In genomic region chr3:63791974-63792373, GRCh38 we compare ENCODE assay signal across 9 cellular contexts. TPM values are rescaled to one million over a fixed set of nuclear protein-coding genes. Genes with fewer than 3 reads are reported as not detected.
A peak's percentile ranks its signal among the peaks of the same experiment; 100 is the strongest.
DNase-seq lines count a peak whose midpoint lies in the region; ATAC-seq and TF ChIP-seq lines count a peak whose summit lies in the region.
"Had no signal": no experiment of that assay in that cellular context is flagged by ENCODE, and none has a peak within 500 bp of the region (broad histone marks: within the 10 kb centered on the region; RNA-seq: fewer than 3 reads in every experiment).

No MANE protein-coding gene starts in this region.

- TF ChIP-seq CTCF in fibroblast of pulmonary artery (IDR thresholded peaks at IDR 0.05; ENCODE audit: low read length, missing control alignments), result peak; percentile 40
- TF ChIP-seq CTCF in tibial nerve (IDR thresholded peaks at IDR 0.05), result peak in 4 of 5 experiments; percentile 6 to 45 (median 16)

- H3K9me3 ChIP-seq in tibial nerve, result no peaks in the 10 kb centered on the region
- H3K9me3 ChIP-seq: heart left ventricle had no signal

- ATAC-seq in GM21528 (IDR thresholded peaks at IDR 0.05; ENCODE audit: low FRiP score, unreplicated experiment), result no peak
- ATAC-seq in HG03354 (IDR thresholded peaks at IDR 0.05; ENCODE audit: poor library complexity, severe bottlenecking, unreplicated experiment), result no peak
- ATAC-seq: heart left ventricle had no signal

- H3K27me3 ChIP-seq in tibial nerve (no peaks in the 10 kb centered on the region), H7 (ENCODE audit: control insufficient read depth, insufficient read depth, low read length) (no peaks in the 10 kb centered on the region)

- no peak overlapping the region for H3K27ac ChIP-seq in tibial nerve
- H3K27ac ChIP-seq: heart left ventricle had no signal

- 9 to 11% methylated on average over 1 of the region's 1 CpG for WGBS in tibial nerve, 2 donors

- H3K4me3 ChIP-seq in fibroblast of pulmonary artery (replicated peaks; ENCODE audit: low read depth, low read length) (no peak overlapping the region), tibial nerve (no peak overlapping the region), H7 (ENCODE audit: insufficient read depth, low read depth, low read length) (no peak overlapping the region)
- H3K4me3 ChIP-seq: heart left ventricle had no signal

- no peak for TF ChIP-seq EP300 in tibial nerve (IDR thresholded peaks at IDR 0.05)

- DNase-seq in SKM-1 treated with dmso at 0.1 percent for 144 hours (lab: John Stamatoyannopoulos, UW; ENCODE audit: unreplicated experiment), result peak; percentile 1
- DNase-seq in SKM-1 (lab: John Stamatoyannopoulos, UW; ENCODE audit: unreplicated experiment), result no peak
- peak; percentile 28 for DNase-seq in RKO (ENCODE audit: low spot score)
- peak; percentile 76 for DNase-seq in fibroblast of pulmonary artery (ENCODE audit: low read depth)
- DNase-seq in tibial nerve (ENCODE audit: low spot score in 2 of 2), result no peak
- no peak for DNase-seq in H7
- DNase-seq: heart left ventricle had no signal

- H3K4me1 ChIP-seq in tibial nerve, result no peaks in the 10 kb centered on the region
- H3K4me1 ChIP-seq: heart left ventricle had no signal

- no peaks in the 10 kb centered on the region for H3K36me3 ChIP-seq in tibial nerve
- no peaks in the 10 kb centered on the region for H3K36me3 ChIP-seq in H7 (replicated peaks; ENCODE audit: control insufficient read depth, insufficient read depth, low read length)
- H3K36me3 ChIP-seq: heart left ventricle had no signal

- TF ChIP-seq POLR2A in tibial nerve (IDR thresholded peaks at IDR 0.05), result no peak

RNA-seq across cellular contexts. Expression of gene C3orf49, which starts 27.1 kb away (rescaled TPM):
- not detected for total RNA-seq in tibial nerve
- not detected in 2 replicates for total RNA-seq in H7 (2014; rRNA removed; shearing (Covaris generic))
- total RNA-seq: heart left ventricle had no signal

Comparison
In these comparisons a context has a peak if more than half of its experiments do, and no peak if none do; other contexts are left out.
1. DNase-seq: peak in SKM-1 treated with dmso at 0.1 percent for 144 hours (single experiment), RKO (single experiment) and fibroblast of pulmonary artery (single experiment); none in SKM-1 (single experiment), tibial nerve (0 of 2) and H7 (single experiment).